ENCODE assay signal across 8 cellular contexts in genomic region chr22:26398741-26399153, GRCh38. TPM values are rescaled to one million over a fixed set of nuclear protein-coding genes. Genes with fewer than 3 reads are reported as not detected.
DNase-seq lines count a peak whose midpoint lies in the region; ATAC-seq lines count a peak whose summit lies in the region.

No MANE protein-coding gene starts in this region.

- DNase-seq in NCI-H510A treated with DMSO at 0.1 percent for 48 hours (lab: John Stamatoyannopoulos, UW) (peak; percentile 18), NCI-H510A (lab: John Stamatoyannopoulos, UW) (no peak), NCI-H1694 (lab: John Stamatoyannopoulos, UW) (peak; percentile 49), cerebellar cortex (ENCODE audit: low spot score) (peak; percentile 88), left lobe of liver (ENCODE audit: low spot score) (peak; percentile 50)
- peak; percentile 34 for DNase-seq in activated CD4-positive, CD25-positive, alpha-beta regulatory T cell treated with anti-CD3 and anti-CD28 coated beads, Interleukin-2, amount 50 U/mL, for 16 hours (ENCODE audit: low read depth, low spot score)
- peak; percentile 42 to 49 for DNase-seq in stimulated activated CD4-positive, alpha-beta T cell treated with anti-CD3 and anti-CD28 coated beads, Interleukin-4, amount 100 ng/mL, for 4 hours

- ATAC-seq in left lobe of liver, result peak; percentile 82
- ATAC-seq in HG02759 (IDR thresholded peaks at IDR 0.05; ENCODE audit: unreplicated experiment), result no peak

RNA-seq across cellular contexts. Expression of gene ASPHD2, which starts 30.3 kb away (rescaled TPM):
- 0.13 TPM for total RNA-seq in left lobe of liver
